In genomic region chr1:58572691-58573090, GRCh38 we compare ENCODE assay signal across 17 cellular contexts. TPM values are rescaled to one million over a fixed set of nuclear protein-coding genes. Genes with fewer than 3 reads are reported as not detected.
DNase-seq lines count a peak whose midpoint lies in the region; ATAC-seq, FAIRE-seq and TF ChIP-seq lines count a peak whose summit lies in the region.
"Had no signal": no experiment of that assay in that cellular context is flagged by ENCODE, and none has a peak within 500 bp of the region (broad histone marks: within the 10 kb centered on the region; RNA-seq: fewer than 3 reads in every experiment).

No MANE protein-coding gene starts in this region.

- H3K4me3 ChIP-seq in pancreas, result peak overlapping the region in 1 of 4 donors; percentile 15
- H3K4me3 ChIP-seq: gastrocnemius medialis, HAP-1 had no signal

- 26 to 28% methylated on average over 2 of the region's 2 CpGs for WGBS in pancreas, 2 donors

- peaks cover 8 to 9% of the 10 kb centered on the region in 2 donors for H3K4me1 Mint-ChIP-seq in effector memory CD8-positive, alpha-beta T cell (ENCODE audit: low read depth in 2 of 2)

- peaks cover 0 to 19% (median 15%) of the 10 kb centered on the region in 3 donors for H3K4me1 ChIP-seq in pancreas

- H3K4me3 Mint-ChIP-seq in effector memory CD8-positive, alpha-beta T cell, result no peak overlapping the region

- H3K27me3 ChIP-seq in pancreas, result no peaks in the 10 kb centered on the region

- H3K9me3 ChIP-seq in pancreas, result no peaks in the 10 kb centered on the region
- H3K9me3 ChIP-seq: gastrocnemius medialis, HAP-1 had no signal

- DNase-seq in ELF-1 (ENCODE audit: low read depth, low spot score), result peak; percentile 28
- peak; percentile 9 for DNase-seq in NCI-H2171 (lab: John Stamatoyannopoulos, UW)
- no peak for DNase-seq in pancreas
- DNase-seq in DMS114 treated with DMSO at 0.1 percent for 48 hours (lab: John Stamatoyannopoulos, UW; ENCODE audit: unreplicated experiment), result no peak
- DNase-seq in activated effector memory CD4-positive, alpha-beta T cell treated with Interleukin-2 at 50 U/mL for 16 hours, result no peak
- DNase-seq in effector memory CD8-positive, alpha-beta T cell, result no peak
- DNase-seq: activated CD8-positive, alpha-beta memory T cell treated with anti-CD3 and anti-CD28 coated beads for 24 hours; gastrocnemius medialis; GDM1; mesenchymal stem cell; NCI-H2029 treated with DMSO at 0.1 percent for 48 hours; NCI-H82 had no signal

- H3K9me3 Mint-ChIP-seq in effector memory CD8-positive, alpha-beta T cell, result no peaks in the 10 kb centered on the region

- ATAC-seq in esophagus mucosa (peak; percentile 52), pancreas (peak in 2 of 4 donors; percentile 16 to 18), GM19351 (IDR thresholded peaks at IDR 0.05; ENCODE audit: unreplicated experiment) (no peak)
- ATAC-seq in effector memory CD8-positive, alpha-beta T cell (replicated peaks), result no peak
- ATAC-seq: gastrocnemius medialis, HepG2 had no signal

- H3K27me3 Mint-ChIP-seq in effector memory CD8-positive, alpha-beta T cell, result peaks cover 81 to 94% of the 10 kb centered on the region in 2 donors

- FAIRE-seq in pancreas (lab: Jason Lieb, UNC), result no peak
- FAIRE-seq: HepG2 had no signal

- no peak for TF ChIP-seq CTCF in pancreas (IDR thresholded peaks at IDR 0.05)

- intact Hi-C loops in pancreas (cut with DNase I), result no loop called here

- H3K36me3 Mint-ChIP-seq in effector memory CD8-positive, alpha-beta T cell (ENCODE audit: insufficient read depth), result no peaks in the 10 kb centered on the region

- no peaks in the 10 kb centered on the region for H3K36me3 ChIP-seq in pancreas
- H3K36me3 ChIP-seq: gastrocnemius medialis, HAP-1 had no signal

- H3K27ac ChIP-seq in pancreas, result peak overlapping the region; percentile 81 to 99 (median 95)
- H3K27ac ChIP-seq: gastrocnemius medialis had no signal

- H3K27ac Mint-ChIP-seq in effector memory CD8-positive, alpha-beta T cell, result no peak overlapping the region

RNA-seq across cellular contexts. Expression of gene TACSTD2, which starts 4.4 kb away (rescaled TPM):
- total RNA-seq in esophagus mucosa, result 988 TPM
- total RNA-seq in pancreas, result 100 to 1,000 TPM in 2 of 6 donors, 10 to 100 TPM in 4; 33.6 to 170 (median 50.5) TPM
- polyA plus RNA-seq in pancreas, result 100 to 1,000 TPM in 1 of 2 donors, 10 to 100 TPM in 1; 41.2 to 132 TPM
- total RNA-seq: HepG2 had no signal
- polyA plus RNA-seq: HepG2, neural cell had no signal

RNA-seq across cellular contexts. Expression of gene OMA1, which starts 26.2 kb away (rescaled TPM):
- total RNA-seq in esophagus mucosa, result 22.2 TPM
- total RNA-seq in pancreas, result 10 to 100 TPM; 12.4 to 28.5 (median 14.8) TPM
- 10 to 100 TPM in 1 of 2 donors, 1 to 10 TPM in 1; 8.9 to 14.7 TPM for polyA plus RNA-seq in pancreas

Comparison
In these comparisons a context has a peak if more than half of its experiments do, and no peak if none do; other contexts are left out.
1. DNase-seq: peak in ELF-1 (single experiment) and NCI-H2171 (single experiment); none in pancreas (0 of 6), DMS114 treated with DMSO at 0.1 percent for 48 hours (single experiment), activated effector memory CD4-positive, alpha-beta T cell treated with Interleukin-2 at 50 U/mL for 16 hours (single experiment) and effector memory CD8-positive, alpha-beta T cell (0 of 3).